Comparison of ENCODE assay signal across 8 cellular contexts in genomic region chr1:155976062-155976912, GRCh38.
DNase-seq lines count a peak whose midpoint lies in the region; ATAC-seq and TF ChIP-seq lines count a peak whose summit lies in the region.

No MANE protein-coding gene starts in this region.

- peak overlapping the region; percentile 83 to 84 for H3K4me3 ChIP-seq in mucosa of rectum (ENCODE audit: low read length in 2 of 2)

- no peak for ATAC-seq in stimulated activated naive CD8-positive, alpha-beta T cell treated with anti-CD3 and anti-CD28 coated beads, Interleukin-15, Interleukin-2, amounts not matched to agents 100 U/mL and 50 U/mL, for 24 hours
- no peak for ATAC-seq in GM21367 (IDR thresholded peaks at IDR 0.05; ENCODE audit: unreplicated experiment)

- H3K36me3 ChIP-seq in mucosa of rectum (ENCODE audit: control insufficient read depth in 2 of 2, insufficient read depth in 2 of 2, low read length in 2 of 2): peaks cover 0 to 5% of the 10 kb centered on the region in 2 donors

- no peak for TF ChIP-seq CTCF in GM13976 (IDR thresholded peaks at IDR 0.05; ENCODE audit: borderline replicate concordance, control extremely low read depth, extremely low read depth, insufficient read depth, missing control alignments)

- in situ Hi-C loops in GM13976 (cut with MboI; ENCODE audit: low sequenced_read_pairs, unreplicated experiment): no loop called here

- H3K9ac ChIP-seq in mucosa of rectum (ENCODE audit: low read depth in 1 of 2, low read length in 2 of 2): peak overlapping the region; percentile 82 to 83

- H3K4me1 ChIP-seq in mucosa of rectum (ENCODE audit: control insufficient read depth in 2 of 2, insufficient read depth in 2 of 2, low read length in 2 of 2): peaks cover 58 to 67% of the 10 kb centered on the region in 2 donors

- DNase-seq in GM13976 (ENCODE audit: low spot score): peak; percentile 71
- DNase-seq in NCI-H524 (lab: John Stamatoyannopoulos, UW): peak; percentile 77 to 90
- peak; percentile 61 to 72 for DNase-seq in activated CD4-positive, alpha-beta T cell treated with anti-CD3 and anti-CD28 coated beads, Interleukin-2, amount 50 U/mL, for 48 hours
- peak; percentile 66 for DNase-seq in effector CD8-positive, alpha-beta T cell (lab: John Stamatoyannopoulos, UW)
- DNase-seq in stimulated activated naive CD8-positive, alpha-beta T cell treated with anti-CD3 and anti-CD28 coated beads, Interleukin-15, Interleukin-2, amounts not matched to agents 100 U/mL and 50 U/mL, for 24 hours: peak; percentile 81
- no peak for DNase-seq in DMS53 (lab: John Stamatoyannopoulos, UW)

- H3K27ac ChIP-seq in mucosa of rectum (ENCODE audit: low read depth in 2 of 2, low read length in 2 of 2): peak overlapping the region; percentile 87 to 94

- H3K27me3 ChIP-seq in mucosa of rectum (ENCODE audit: control insufficient read depth in 2 of 2, insufficient read depth in 2 of 2, low read length in 2 of 2): no peaks in the 10 kb centered on the region

- no peaks in the 10 kb centered on the region for H3K9me3 ChIP-seq in mucosa of rectum (ENCODE audit: control insufficient read depth in 2 of 2, low read length in 2 of 2)
